Comparison of ENCODE assay signal across 8 cellular contexts in genomic region chr1:78114034-78114956, GRCh38.
DNase-seq lines count a peak whose midpoint lies in the region; ATAC-seq and TF ChIP-seq lines count a peak whose summit lies in the region.

No MANE protein-coding gene starts in this region.

- TF ChIP-seq POLR2A in IMR-90 (IDR thresholded peaks at IDR 0.05; ENCODE audit: low read depth, low read length) (0 out of 2 replicates have a peak, but pooled peaks have one; percentile 26), uterus (IDR thresholded peaks at IDR 0.05) (no peak)

- peak overlapping the region in 1 of 2 experiments; percentile 25; a peak in 2 of 4 replicates for H4K8ac ChIP-seq in IMR-90 (ENCODE audit: low read depth in 2 of 2, low read length in 2 of 2)

- H3K27me3 ChIP-seq in IMR-90 (ENCODE audit: control insufficient read depth, insufficient read depth, low read length) (no peaks in the 10 kb centered on the region), OCI-LY3 (ENCODE audit: low read depth, low read length) (no peaks in the 10 kb centered on the region), osteoblast (ENCODE audit: insufficient read depth, low read length) (no peaks in the 10 kb centered on the region), uterus (no peaks in the 10 kb centered on the region)

- 0 out of 2 replicates have a peak overlapping the region, but pooled peaks have one; percentile 5 for H4K91ac ChIP-seq in IMR-90 (ENCODE audit: insufficient read depth, low read depth, low read length)

- peak overlapping the region; percentile 64 for H2AFZ ChIP-seq in IMR-90 (replicated peaks; ENCODE audit: low read length, poor library complexity)
- H2AFZ ChIP-seq in OCI-LY3 (ENCODE audit: low read depth, low read length), result peak overlapping the region; percentile 96
- peak overlapping the region; percentile 32 for H2AFZ ChIP-seq in osteoblast (ENCODE audit: low read length)

- H3K27me3 Mint-ChIP-seq in activated T-cell treated with anti-CD3 and anti-CD28 coated beads, Interleukin-2, amount 50 U/mL, for 72 hours (ENCODE audit: low read depth), result no peaks in the 10 kb centered on the region

- no peak overlapping the region for H3K27ac ChIP-seq in IMR-90 (ENCODE audit: insufficient read depth, low read length)
- H3K27ac ChIP-seq in OCI-LY3 (ENCODE audit: low read length), result no peak overlapping the region
- H3K27ac ChIP-seq in osteoblast (ENCODE audit: low read depth, low read length), result peak overlapping the region; percentile 17
- peak overlapping the region in 1 of 2 donors; percentile 49 for H3K27ac ChIP-seq in uterus

- peak; percentile 100 for TF ChIP-seq CTCF in IMR-90 (conservative IDR thresholded peaks at IDR 0.05; ENCODE audit: low read depth, low read length)
- peak; percentile 95 for TF ChIP-seq CTCF in OCI-LY3 (IDR thresholded peaks at IDR 0.05; ENCODE audit: low read depth, low read length)
- TF ChIP-seq CTCF in fibroblast of the aortic adventitia (IDR thresholded peaks at IDR 0.05; ENCODE audit: insufficient read depth, low read length), result peak; percentile 69
- peak; percentile 96 for TF ChIP-seq CTCF in osteoblast (IDR thresholded peaks at IDR 0.05; ENCODE audit: extremely low read depth, low read depth, low read length)
- TF ChIP-seq CTCF in uterus (IDR thresholded peaks at IDR 0.05), result peak; percentile 76 to 92 (median 81)

- H2BK15ac ChIP-seq in IMR-90 (ENCODE audit: low read depth, low read length), result no peak overlapping the region

- H3K4me3 ChIP-seq in IMR-90 (ENCODE audit: insufficient read depth, low read depth, low read length), result no peak overlapping the region
- no peak overlapping the region for H3K4me3 ChIP-seq in OCI-LY3 (ENCODE audit: low read length)
- H3K4me3 ChIP-seq in fibroblast of the aortic adventitia (ENCODE audit: low read depth, low read length), result no peak overlapping the region
- no peak overlapping the region for H3K4me3 ChIP-seq in osteoblast (ENCODE audit: insufficient read depth, low read length)
- no peak overlapping the region for H3K4me3 ChIP-seq in uterus

- BruUV-seq in IMR-90 (replicated peaks; lab: Mats Ljungman, UMichigan), result no TSS peak

- intact Hi-C loops in IMR-90 (cut with micrococcal nuclease), result loop anchor here (1.0 to 10.0 kb wide), 4 partner anchors 110 to 289 kb away; partner anchors contain the start of genes DNAJB4 and FUBP1
- intact Hi-C loops in uterus (cut with DNase I; ENCODE audit: low total_unique reads), result loop anchor here (10.0 kb wide), 1 partner anchor 139 kb away; the partner anchor contains the start of gene FUBP1

- H3K23ac ChIP-seq in IMR-90 (ENCODE audit: low read depth, low read length), result no peak overlapping the region

- H4K5ac ChIP-seq in IMR-90 (ENCODE audit: low read depth, low read length), result peak overlapping the region; percentile 47

- dilution Hi-C loops in IMR-90 (cut with HindIII; ENCODE audit: low sequenced_read_pairs, unreplicated experiment), result no loop called here

- H3K4me3 Mint-ChIP-seq in activated T-cell treated with anti-CD3 and anti-CD28 coated beads, Interleukin-2, amount 50 U/mL, for 72 hours, result no peak overlapping the region

- 0 out of 2 replicates have a peak, but pooled peaks cover 2% of the 10 kb centered on the region for H3K4me1 ChIP-seq in IMR-90 (ENCODE audit: control insufficient read depth, insufficient read depth, low read length)
- peaks cover 3% of the 10 kb centered on the region; the same call in 1 of the 2 replicates for H3K4me1 ChIP-seq in OCI-LY3 (ENCODE audit: low read length)
- H3K4me1 ChIP-seq in osteoblast (ENCODE audit: insufficient read depth, low read length), result peaks cover 6% of the 10 kb centered on the region
- no peaks in the 10 kb centered on the region for H3K4me1 ChIP-seq in uterus

- peak; percentile 90 for ATAC-seq in GM21717 (IDR thresholded peaks at IDR 0.05; ENCODE audit: unreplicated experiment)
- ATAC-seq in IMR-90 (ENCODE audit: low read depth), result peak; percentile 89
- ATAC-seq in activated T-cell treated with anti-CD3 and anti-CD28 coated beads, Interleukin-2, amount 50 U/mL, for 72 hours (replicated peaks in 1 of 2), result peak; percentile 88 to 90

- H3K9ac ChIP-seq in IMR-90 (ENCODE audit: low read depth, low read length) (no peak overlapping the region), OCI-LY3 (ENCODE audit: low read length) (no peak overlapping the region)

- peaks cover 8% of the 10 kb centered on the region for H3K4me1 Mint-ChIP-seq in activated T-cell treated with anti-CD3 and anti-CD28 coated beads, Interleukin-2, amount 50 U/mL, for 72 hours (ENCODE audit: low read depth)

- peak overlapping the region; percentile 47 for H3K4ac ChIP-seq in IMR-90 (ENCODE audit: low read depth, low read length)

- 81% methylated on average over 6 of the region's 9 CpGs; no CpG with 5 or more reads in 1 of the 2 experiments for WGBS in IMR-90 (ENCODE audit: extremely low coverage in 2 of 2, insufficient read length in 1 of 2), 2 experiments

- H3K4me2 ChIP-seq in IMR-90 (ENCODE audit: low read depth, low read length) (no peak overlapping the region), OCI-LY3 (ENCODE audit: low read length) (peak overlapping the region; percentile 64), osteoblast (ENCODE audit: insufficient read depth, low read length) (peak overlapping the region; percentile 31)

- peaks cover 2% of the 10 kb centered on the region; the same call in 1 of the 2 replicates for H3K9me1 ChIP-seq in IMR-90 (ENCODE audit: insufficient read depth, low read length)

- peaks cover 0 to 4% of the 10 kb centered on the region in 2 experiments; a peak in 2 of 4 replicates for H3K79me1 ChIP-seq in IMR-90 (ENCODE audit: low read depth in 1 of 2, low read length in 2 of 2)

- H2BK20ac ChIP-seq in IMR-90 (ENCODE audit: low read depth, low read length), result peak overlapping the region; percentile 21; the same call in 1 of the 2 replicates

- H3K36me3 Mint-ChIP-seq in activated T-cell treated with anti-CD3 and anti-CD28 coated beads, Interleukin-2, amount 50 U/mL, for 72 hours (ENCODE audit: insufficient read depth in 2 of 2), result no peaks in the 10 kb centered on the region

- H3K9me3 Mint-ChIP-seq in activated T-cell treated with anti-CD3 and anti-CD28 coated beads, Interleukin-2, amount 50 U/mL, for 72 hours, result no peaks in the 10 kb centered on the region

- in situ Hi-C loops in IMR-90 (cut with MboI; ENCODE audit: low sequenced_read_pairs), result loop anchor here (10.0 to 25.0 kb wide), 3 partner anchors 139 to 527 kb away; partner anchors contain the start of gene FUBP1

- H3K79me2 ChIP-seq in OCI-LY3 (ENCODE audit: low read length) (no peaks in the 10 kb centered on the region), osteoblast (ENCODE audit: insufficient read depth, low read length) (no peaks in the 10 kb centered on the region)

- peak; percentile 98 for TF ChIP-seq RAD21 in IMR-90 (IDR thresholded peaks at IDR 0.05; ENCODE audit: low read length)

- H3K14ac ChIP-seq in IMR-90 (replicated peaks; ENCODE audit: low read depth, low read length), result no peak overlapping the region

- peak overlapping the region; percentile 47 for H2AK9ac ChIP-seq in IMR-90 (replicated peaks; ENCODE audit: low read depth, low read length, poor library complexity)

- DNase-seq in ELF-1 (ENCODE audit: low read depth, low spot score) (peak; percentile 71), IMR-90 (peak; percentile 81), fibroblast of the aortic adventitia (ENCODE audit: low read depth) (peak; percentile 88), osteoblast (ENCODE audit: insufficient read length, low spot score, missing footprints) (peak; percentile 75), uterus (peak; percentile 27 to 48)
- peak; percentile 59 to 64 for DNase-seq in activated T-cell treated with anti-CD3 and anti-CD28 coated beads, Interleukin-2, amount 50 U/mL, for 72 hours

- peak overlapping the region; percentile 41; the same call in 1 of the 2 replicates for H2AK5ac ChIP-seq in IMR-90 (ENCODE audit: low read depth, low read length)

- CTCF ChIA-PET in IMR-90 (lab: Yijun Ruan, JAX), result interaction anchor here (0.5 to 1.7 kb wide), 22 partner anchors 9 to 638 kb away, joined by 3 to 7 read pairs (median 3); partner anchors contain the start of gene DNAJB4

- H3K56ac ChIP-seq in IMR-90 (ENCODE audit: extremely low read depth, insufficient read depth, low read length), result no peak overlapping the region

- H3K9me3 ChIP-seq in IMR-90 (ENCODE audit: control insufficient read depth, insufficient read depth, low read length) (no peaks in the 10 kb centered on the region), OCI-LY3 (ENCODE audit: insufficient read depth, low read length) (no peaks in the 10 kb centered on the region), osteoblast (ENCODE audit: low read depth, low read length) (no peaks in the 10 kb centered on the region), uterus (no peaks in the 10 kb centered on the region)

- H3K36me3 ChIP-seq in IMR-90 (ENCODE audit: control insufficient read depth, insufficient read depth, low read length) (no peaks in the 10 kb centered on the region), OCI-LY3 (replicated peaks; ENCODE audit: low read depth, low read length) (no peaks in the 10 kb centered on the region), osteoblast (ENCODE audit: insufficient read depth, low read length) (no peaks in the 10 kb centered on the region), uterus (no peaks in the 10 kb centered on the region)

- H3K27ac Mint-ChIP-seq in activated T-cell treated with anti-CD3 and anti-CD28 coated beads, Interleukin-2, amount 50 U/mL, for 72 hours, result peak overlapping the region; percentile 54

- H4K20me1 ChIP-seq in IMR-90 (ENCODE audit: insufficient read depth, low read length), result no peaks in the 10 kb centered on the region
- H4K20me1 ChIP-seq in OCI-LY3 (ENCODE audit: insufficient read depth, low read length), result no peaks in the 10 kb centered on the region
- H4K20me1 ChIP-seq in osteoblast (ENCODE audit: insufficient read depth, low read length), result no peaks in the 10 kb centered on the region

- peak overlapping the region; percentile 62 for H2BK120ac ChIP-seq in IMR-90 (ENCODE audit: low read depth, low read length)

- no peak overlapping the region; the same call in 1 of the 2 replicates for H3K18ac ChIP-seq in IMR-90 (ENCODE audit: low read depth, low read length)

- POLR2A ChIA-PET in IMR-90 (lab: Charles Lee; ENCODE audit: unreplicated experiment), result interaction anchor here (0.6 to 1.1 kb wide), 2 partner anchors 110 to 134 kb away, joined by 3 to 4 read pairs; partner anchors contain the start of gene DNAJB4

- peak overlapping the region; percentile 34 for H2BK5ac ChIP-seq in IMR-90 (ENCODE audit: low read depth, low read length, poor library complexity, severe bottlenecking)

TF ChIP-seq in IMR-90, 13 proteins besides CTCF, POLR2A, EP300 and RAD21:
- TF ChIP-seq SMC3 (IDR thresholded peaks at IDR 0.05; ENCODE audit: low read depth, low read length), result peak; percentile 99
- no peak for TF ChIP-seq USF2 (IDR thresholded peaks at IDR 0.05; ENCODE audit: low read depth, low read length)
- TF ChIP-seq CHD1 (IDR thresholded peaks at IDR 0.05; ENCODE audit: low read depth, low read length), result peak; percentile 41; the same call in 1 of the 2 replicates

Comparison
In these comparisons a context has a peak if more than half of its experiments do, and no peak if none do; other contexts are left out.
1. DNase-seq: peak in every context shown above with its lines; median percentile 88 in fibroblast of the aortic adventitia; 81 in IMR-90; 75 in osteoblast; 71 in ELF-1; 62 in activated T-cell treated with anti-CD3 and anti-CD28 coated beads, Interleukin-2, amount 50 U/mL, for 72 hours; 38 in uterus.
2. H2AFZ ChIP-seq: peak in every context shown above with its lines; median percentile 96 in OCI-LY3; 64 in IMR-90; 32 in osteoblast.